In the genomic region with DNA sequence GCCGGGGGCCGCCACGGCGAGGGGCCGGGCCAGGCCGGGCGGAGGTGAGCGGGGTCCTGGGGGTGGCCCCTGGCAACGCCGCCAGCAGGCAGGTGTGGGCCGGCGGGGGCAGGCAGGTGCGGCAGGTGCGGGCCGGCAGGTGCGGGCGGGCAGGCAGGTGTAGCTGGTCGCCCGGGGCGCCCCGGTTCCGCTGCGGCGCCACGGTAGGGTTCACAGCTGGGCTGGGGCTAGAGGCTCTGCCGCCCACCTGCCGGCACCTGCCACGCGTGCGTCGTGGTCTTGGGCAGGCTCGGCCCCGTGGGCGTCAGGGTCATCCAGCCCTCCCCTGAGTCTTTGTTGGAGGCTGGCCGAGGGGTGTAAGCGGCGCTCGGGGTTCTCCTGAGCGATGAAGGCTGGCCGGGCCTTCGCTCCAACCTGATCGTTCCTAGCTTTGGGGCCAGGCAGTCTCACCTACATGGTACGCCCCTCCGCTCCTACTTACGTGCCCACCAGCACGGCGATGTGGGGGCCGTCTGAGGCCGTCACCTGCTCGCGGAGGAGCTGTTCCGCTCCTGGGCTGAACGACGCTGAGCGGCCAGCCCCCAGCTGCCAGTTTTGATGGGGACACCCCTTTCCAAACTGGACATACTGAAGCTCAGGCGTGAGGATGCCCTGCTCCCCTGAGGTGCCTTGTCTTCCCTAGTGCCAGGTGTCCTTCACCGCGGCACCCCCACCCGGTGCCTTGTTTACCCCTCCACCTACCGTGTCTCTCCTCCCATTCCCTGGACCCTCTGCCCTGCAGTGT, we compare ENCODE assay signal across 8 cellular contexts. TPM values are rescaled to one million over a fixed set of nuclear protein-coding genes. Genes with fewer than 3 reads are reported as not detected.
DNase-seq lines count a peak whose midpoint lies in the region; ATAC-seq and TF ChIP-seq lines count a peak whose summit lies in the region.

No MANE protein-coding gene starts in this region.

- H3K27ac ChIP-seq in vagina, result peak overlapping the region; percentile 31

- peaks cover 26% of the 10 kb centered on the region for H3K4me1 Mint-ChIP-seq in MCF 10A (ENCODE audit: insufficient read depth, unreplicated experiment)

- POLR2A ChIA-PET in MCF 10A (lab: Yijun Ruan, JAX), result interaction anchor here (0.5 to 4.1 kb wide), 14 partner anchors 14 to 145 kb away, joined by 3 to 35 read pairs (median 4); a partner anchor contains a TSS

- H3K27me3 ChIP-seq in vagina, result no peaks in the 10 kb centered on the region

- H3K36me3 ChIP-seq in mucosa of descending colon (ENCODE audit: low read depth), result no peaks in the 10 kb centered on the region
- no peaks in the 10 kb centered on the region for H3K36me3 ChIP-seq in vagina

- TF ChIP-seq POLR2A in NB4 (IDR thresholded peaks at IDR 0.05; ENCODE audit: extremely low read depth, insufficient read length) (no peak), vagina (IDR thresholded peaks at IDR 0.05) (no peak)

- peak overlapping the region; percentile 74 for H3K4me3 Mint-ChIP-seq in MCF 10A (ENCODE audit: unreplicated experiment)

- peak overlapping the region; percentile 58 for H3K4me3 ChIP-seq in NB4 (ENCODE audit: low read depth, low read length)
- peak overlapping the region; percentile 72 for H3K4me3 ChIP-seq in mucosa of descending colon
- peak overlapping the region; percentile 79 to 93 for H3K4me3 ChIP-seq in vagina

- BruUV-seq in MCF 10A (replicated peaks; lab: Mats Ljungman, UMichigan), result no TSS peak

- DNase-seq in NCI-H510A (lab: John Stamatoyannopoulos, UW) (peak; percentile 55), NCI-H510A treated with DMSO at 0.1 percent for 48 hours (lab: John Stamatoyannopoulos, UW) (no peak), NB4 (ENCODE audit: low read depth) (peak; percentile 44), MCF 10A (ENCODE audit: unreplicated experiment) (no peak), mucosa of descending colon (no peak), vagina (ENCODE audit: extremely low spot score in 2 of 2) (no peak), C1 segment of cervical spinal cord (lab: John Stamatoyannopoulos, UW) (no peak)

- H3K36me3 Mint-ChIP-seq in MCF 10A (ENCODE audit: insufficient read depth, unreplicated experiment), result no peaks in the 10 kb centered on the region

- intact Hi-C loops in MCF 10A (cut with micrococcal nuclease), result loop anchor here (5.0 to 10.0 kb wide), 4 partner anchors 46 to 162 kb away; a partner anchor contains a TSS
- intact Hi-C loops in mucosa of descending colon (cut with DNase I, micrococcal nuclease), result no loop called here
- intact Hi-C loops in vagina (cut with DNase I), result loop anchor here (5.0 kb wide), 2 partner anchors 93 to 167 kb away; a partner anchor contains a TSS

- H3K4me1 ChIP-seq in mucosa of descending colon (ENCODE audit: low read depth) (peaks cover 33% of the 10 kb centered on the region), vagina (peaks cover 40% of the 10 kb centered on the region)

- H3K27me3 Mint-ChIP-seq in MCF 10A (ENCODE audit: insufficient read depth, unreplicated experiment), result no peaks in the 10 kb centered on the region

- H3K27ac Mint-ChIP-seq in MCF 10A (ENCODE audit: low read depth, unreplicated experiment), result peak overlapping the region; percentile 29

- no peaks in the 10 kb centered on the region for H3K9me3 ChIP-seq in mucosa of descending colon
- H3K9me3 ChIP-seq in vagina, result no peaks in the 10 kb centered on the region

- CTCF ChIA-PET in MCF 10A (lab: Yijun Ruan, JAX), result no interaction called here

- ATAC-seq in GM21825 (IDR thresholded peaks at IDR 0.05; ENCODE audit: unreplicated experiment) (peak; percentile 21), mucosa of descending colon (peak; percentile 27)

- no peak for TF ChIP-seq CTCF in NB4 (IDR thresholded peaks at IDR 0.05; ENCODE audit: low read depth, low read length)
- TF ChIP-seq CTCF in MCF 10A (IDR thresholded peaks at IDR 0.05; ENCODE audit: unreplicated experiment), result no peak
- TF ChIP-seq CTCF in mucosa of descending colon (IDR thresholded peaks at IDR 0.05), result no peak
- TF ChIP-seq CTCF in vagina (IDR thresholded peaks at IDR 0.05), result no peak

- no peaks in the 10 kb centered on the region for H3K9me3 Mint-ChIP-seq in MCF 10A (ENCODE audit: unreplicated experiment)

RNA-seq across cellular contexts. Expression of a gene that starts 0.5 kb away (rescaled TPM):
- total RNA-seq in MCF 10A (2022), result 94.4 and 100 TPM in 2 replicates
- total RNA-seq in mucosa of descending colon, result 100 to 1,000 TPM in 1 of 3 donors, 10 to 100 TPM in 2; 80.4 to 104 (median 89.8) TPM
- 54.3 TPM for total RNA-seq in vagina

RNA-seq across cellular contexts. Expression of a gene that starts 47.3 kb away (rescaled TPM):
- total RNA-seq in MCF 10A (2022) (2,090 and 2,238 TPM in 2 replicates), mucosa of descending colon (1,000 to 10,000 TPM in 2 of 3 donors, 100 to 1,000 TPM in 1; 792 to 1,320 (median 1,014) TPM), vagina (1,197 TPM)

Comparison
In these comparisons a context has a peak if more than half of its experiments do, and no peak if none do; other contexts are left out.
1. DNase-seq: peak in NCI-H510A (single experiment) and NB4 (single experiment); none in NCI-H510A treated with DMSO at 0.1 percent for 48 hours (single experiment), MCF 10A (single experiment), mucosa of descending colon (0 of 3), vagina (0 of 2) and C1 segment of cervical spinal cord (0 of 14).
2. intact Hi-C loops: an anchor here in MCF 10A (5.0 to 10.0 kb wide) and vagina (5.0 kb wide); none called in mucosa of descending colon.
3. Peak in every context shown above with its lines, with median percentiles within 50 percentile points of each other: H3K4me3 ChIP-seq.